Comparison of ENCODE assay signal across 8 cellular contexts in genomic region chr2:179096090-179096489, GRCh38. TPM values are rescaled to one million over a fixed set of nuclear protein-coding genes. Genes with fewer than 3 reads are reported as not detected.
A peak's percentile ranks its signal among the peaks of the same experiment; 100 is the strongest.
DNase-seq lines count a peak whose midpoint lies in the region; ATAC-seq, FAIRE-seq and TF ChIP-seq lines count a peak whose summit lies in the region.

No MANE protein-coding gene starts in this region.

- ATAC-seq in GM19463 (IDR thresholded peaks at IDR 0.05; ENCODE audit: unreplicated experiment) = peak; percentile 93
- peak; percentile 96 for ATAC-seq in HG03442 (IDR thresholded peaks at IDR 0.05; ENCODE audit: unreplicated experiment)
- ATAC-seq in activated naive CD8-positive, alpha-beta T cell treated with anti-CD3 and anti-CD28 coated beads, Interleukin-2, amount 50 U/mL, for 24 hours = peak; percentile 63

- FAIRE-seq in GM12892 (lab: Jason Lieb, UNC) = peak; percentile 80
- no peak for FAIRE-seq in RCC 7860 (lab: Jason Lieb, UNC)

- no peak for TF ChIP-seq POLR2A in GM12892 (IDR thresholded peaks at IDR 0.05; ENCODE audit: low read depth, low read length)

- no peak overlapping the region for H3K4me3 Mint-ChIP-seq in activated naive CD8-positive, alpha-beta T cell treated with anti-CD3 and anti-CD28 coated beads, Interleukin-2, amount 50 U/mL, for 24 hours

- H3K27ac Mint-ChIP-seq in activated naive CD8-positive, alpha-beta T cell treated with anti-CD3 and anti-CD28 coated beads, Interleukin-2, amount 50 U/mL, for 24 hours = no peak overlapping the region

- no peaks in the 10 kb centered on the region for H3K36me3 Mint-ChIP-seq in activated naive CD8-positive, alpha-beta T cell treated with anti-CD3 and anti-CD28 coated beads, Interleukin-2, amount 50 U/mL, for 24 hours (ENCODE audit: low read depth)

- H3K4me3 ChIP-seq in coronary artery = no peak overlapping the region

- intact Hi-C loops in cardiac septum (cut with DNase I) = no loop called here

- H3K4me1 Mint-ChIP-seq in activated naive CD8-positive, alpha-beta T cell treated with anti-CD3 and anti-CD28 coated beads, Interleukin-2, amount 50 U/mL, for 24 hours = peaks cover 13% of the 10 kb centered on the region

- peaks cover 9% of the 10 kb centered on the region for H3K9me3 Mint-ChIP-seq in activated naive CD8-positive, alpha-beta T cell treated with anti-CD3 and anti-CD28 coated beads, Interleukin-2, amount 50 U/mL, for 24 hours

- no peak overlapping the region for H3K27ac ChIP-seq in coronary artery

- no peaks in the 10 kb centered on the region for H3K27me3 Mint-ChIP-seq in activated naive CD8-positive, alpha-beta T cell treated with anti-CD3 and anti-CD28 coated beads, Interleukin-2, amount 50 U/mL, for 24 hours

- DNase-seq in GM12892 (ENCODE audit: insufficient read length) (no peak), cardiac septum (ENCODE audit: low spot score) (no peak), coronary artery (ENCODE audit: low spot score) (no peak), COLO829 (ENCODE audit: low spot score) (no peak), RCC 7860 (ENCODE audit: low spot score) (no peak)
- DNase-seq in activated naive CD8-positive, alpha-beta T cell treated with anti-CD3 and anti-CD28 coated beads, Interleukin-2, amount 50 U/mL, for 24 hours = no peak

- TF ChIP-seq CTCF in coronary artery (IDR thresholded peaks at IDR 0.05) = no peak

RNA-seq across cellular contexts. Expression of gene CCDC141, which starts 46.2 kb away (rescaled TPM):
- polyA plus RNA-seq in GM12892 (2012; ENCODE audit: missing spikeins) = 2.4 TPM
- total RNA-seq in cardiac septum = 162 TPM
